In genomic region chr4:182770259-182770968, GRCh38 we compare ENCODE assay signal across 1 cellular context.
TF ChIP-seq lines count a peak whose summit lies in the region.

No MANE protein-coding gene starts in this region.

TF ChIP-seq in HEK293, 187 proteins besides CTCF, POLR2A, EP300 and RAD21 (continued from another document):
- TF ChIP-seq ZNF280D (tag by site-specific recombination; IDR thresholded peaks at IDR 0.05) (no peak), ZNF341 (tag by site-specific recombination; IDR thresholded peaks at IDR 0.05; ENCODE audit: low read depth) (peak; percentile 80)
